In genomic region chr11:44886765-44887164, GRCh38 we compare ENCODE assay signal across 14 cellular contexts.
DNase-seq lines count a peak whose midpoint lies in the region; ATAC-seq and TF ChIP-seq lines count a peak whose summit lies in the region.
"Had no signal": no experiment of that assay in that cellular context is flagged by ENCODE, and none has a peak within 500 bp of the region (broad histone marks: within the 10 kb centered on the region; RNA-seq: fewer than 3 reads in every experiment).

No MANE protein-coding gene starts in this region.

- H3K4me2 ChIP-seq in osteoblast (ENCODE audit: insufficient read depth, low read length), result no peak overlapping the region

- H3K27me3 Mint-ChIP-seq in activated naive CD8-positive, alpha-beta T cell treated with anti-CD3 and anti-CD28 coated beads, Interleukin-2, amount 50 U/mL, for 24 hours, result no peaks in the 10 kb centered on the region

- no peak overlapping the region for H3K27ac ChIP-seq in osteoblast (ENCODE audit: low read depth, low read length)
- H3K27ac ChIP-seq: foreskin keratinocyte had no signal

- H3K36me3 ChIP-seq in BJ (ENCODE audit: control insufficient read depth, insufficient read depth, low read length) (no peaks in the 10 kb centered on the region), osteoblast (ENCODE audit: insufficient read depth, low read length) (no peaks in the 10 kb centered on the region)

- TF ChIP-seq CTCF in BJ (IDR thresholded peaks at IDR 0.05; ENCODE audit: insufficient read depth, low read depth, low read length) (no peak), osteoblast (IDR thresholded peaks at IDR 0.05; ENCODE audit: extremely low read depth, low read depth, low read length) (no peak)

- peak; percentile 89 for ATAC-seq in SK-N-SH treated with all-trans-retinoic acid at 6 μM for 48 hours
- no peak for ATAC-seq in activated naive CD8-positive, alpha-beta T cell treated with anti-CD3 and anti-CD28 coated beads, Interleukin-2, amount 50 U/mL, for 24 hours
- no peak for ATAC-seq in GM19463 (IDR thresholded peaks at IDR 0.05; ENCODE audit: unreplicated experiment)
- ATAC-seq: foreskin keratinocyte had no signal

- H3K27me3 ChIP-seq in BJ (ENCODE audit: control insufficient read depth, insufficient read depth, low read length), result peaks cover 3% of the 10 kb centered on the region; the same call in 1 of the 2 replicates
- peaks cover 10% of the 10 kb centered on the region for H3K27me3 ChIP-seq in osteoblast (ENCODE audit: insufficient read depth, low read length)

- no peaks in the 10 kb centered on the region for H3K36me3 Mint-ChIP-seq in activated naive CD8-positive, alpha-beta T cell treated with anti-CD3 and anti-CD28 coated beads, Interleukin-2, amount 50 U/mL, for 24 hours (ENCODE audit: low read depth)
- H3K36me3 Mint-ChIP-seq: IgD-negative memory B cell had no signal

- peak; percentile 16 for DNase-seq in BJ (ENCODE audit: low read depth)
- peak; percentile 12 for DNase-seq in fibroblast of gingiva (ENCODE audit: low read depth)
- DNase-seq in osteoblast (ENCODE audit: insufficient read length, low spot score, missing footprints), result peak; percentile 96
- no peak for DNase-seq in T1000 (lab: John Stamatoyannopoulos, UW)
- DNase-seq in activated naive CD8-positive, alpha-beta T cell treated with anti-CD3 and anti-CD28 coated beads, Interleukin-2, amount 50 U/mL, for 24 hours, result no peak
- no peak for DNase-seq in NCI-H524 treated with DMSO at 0.1 percent for 48 hours (lab: John Stamatoyannopoulos, UW)
- DNase-seq: C1 segment of cervical spinal cord, caudate nucleus, foreskin keratinocyte, NCI-H187, nucleus accumbens had no signal

- POLR2A ChIA-PET in BJ (lab: Charles Lee), result no interaction called here

- H2AFZ ChIP-seq in osteoblast (ENCODE audit: low read length), result no peak overlapping the region

- no peaks in the 10 kb centered on the region for H3K79me2 ChIP-seq in osteoblast (ENCODE audit: insufficient read depth, low read length)

- H3K4me3 Mint-ChIP-seq in activated naive CD8-positive, alpha-beta T cell treated with anti-CD3 and anti-CD28 coated beads, Interleukin-2, amount 50 U/mL, for 24 hours, result no peak overlapping the region
- H3K4me3 Mint-ChIP-seq: IgD-negative memory B cell had no signal

- CTCF ChIA-PET in BJ (lab: Yijun Ruan, JAX), result interaction anchor here (0.6 to 2.3 kb wide), 6 partner anchors 11 to 270 kb away, joined by 3 to 6 read pairs (median 4); no protein-coding TSS in a partner anchor

- no peak overlapping the region for H3K27ac Mint-ChIP-seq in activated naive CD8-positive, alpha-beta T cell treated with anti-CD3 and anti-CD28 coated beads, Interleukin-2, amount 50 U/mL, for 24 hours

- no peaks in the 10 kb centered on the region for H3K9me3 Mint-ChIP-seq in activated naive CD8-positive, alpha-beta T cell treated with anti-CD3 and anti-CD28 coated beads, Interleukin-2, amount 50 U/mL, for 24 hours
- H3K9me3 Mint-ChIP-seq: IgD-negative memory B cell had no signal

- no peaks in the 10 kb centered on the region for H3K4me1 Mint-ChIP-seq in activated naive CD8-positive, alpha-beta T cell treated with anti-CD3 and anti-CD28 coated beads, Interleukin-2, amount 50 U/mL, for 24 hours

- no peaks in the 10 kb centered on the region for H3K9me3 ChIP-seq in osteoblast (ENCODE audit: low read depth, low read length)

- no peaks in the 10 kb centered on the region for H4K20me1 ChIP-seq in osteoblast (ENCODE audit: insufficient read depth, low read length)

- H3K4me3 ChIP-seq in BJ (ENCODE audit: low read depth, low read length) (no peak overlapping the region), osteoblast (ENCODE audit: insufficient read depth, low read length) (no peak overlapping the region)

- peaks cover 12% of the 10 kb centered on the region for H3K4me1 ChIP-seq in osteoblast (ENCODE audit: insufficient read depth, low read length)
- H3K4me1 ChIP-seq: foreskin keratinocyte had no signal

TF ChIP-seq in SK-N-SH treated with all-trans-retinoic acid at 6 μM for 48 hours, 23 proteins besides CTCF, POLR2A, EP300 and RAD21:
- TF ChIP-seq ZFP30 (CRISPR knock-in tag; IDR thresholded peaks at IDR 0.05) (no peak), CSRNP3 (CRISPR knock-in tag; IDR thresholded peaks at IDR 0.05) (no peak), ESRRG (CRISPR knock-in tag; IDR thresholded peaks at IDR 0.05) (no peak), ZNF565 (CRISPR knock-in tag; conservative IDR thresholded peaks at IDR 0.05; ENCODE audit: low read depth) (no peak), ZNF8 (CRISPR knock-in tag; IDR thresholded peaks at IDR 0.05) (no peak), ZC3H10 (CRISPR knock-in tag; IDR thresholded peaks at IDR 0.05) (no peak), CSDC2 (CRISPR knock-in tag; IDR thresholded peaks at IDR 0.05) (no peak), OSR1 (CRISPR knock-in tag; IDR thresholded peaks at IDR 0.05) (no peak), ISL1 (CRISPR knock-in tag; IDR thresholded peaks at IDR 0.05) (no peak)

Comparison
In these comparisons a context has a peak if more than half of its experiments do, and no peak if none do; other contexts are left out.
1. DNase-seq: peak in BJ (single experiment), fibroblast of gingiva (single experiment) and osteoblast (single experiment); none in T1000 (single experiment), activated naive CD8-positive, alpha-beta T cell treated with anti-CD3 and anti-CD28 coated beads, Interleukin-2, amount 50 U/mL, for 24 hours (single experiment) and NCI-H524 treated with DMSO at 0.1 percent for 48 hours (single experiment).